ENCODE assay signal across 16 cellular contexts in genomic region chr1:204083491-204083890, GRCh38. TPM values are rescaled to one million over a fixed set of nuclear protein-coding genes. Genes with fewer than 3 reads are reported as not detected.
DNase-seq lines count a peak whose midpoint lies in the region; ATAC-seq, FAIRE-seq and TF ChIP-seq lines count a peak whose summit lies in the region.
"Had no signal": no experiment of that assay in that cellular context is flagged by ENCODE, and none has a peak within 500 bp of the region (broad histone marks: within the 10 kb centered on the region; RNA-seq: fewer than 3 reads in every experiment).

No MANE protein-coding gene starts in this region.

- H3K27me3 ChIP-seq in sigmoid colon (no peaks in the 10 kb centered on the region), HAP-1 (ENCODE audit: low read depth) (no peaks in the 10 kb centered on the region)

- peak overlapping the region; percentile 99 for H3K27ac ChIP-seq in C4-2B
- peak overlapping the region; percentile 84 to 87 for H3K27ac ChIP-seq in kidney (ENCODE audit: low read depth in 2 of 2, low read length in 2 of 2)
- H3K27ac ChIP-seq in sigmoid colon: peak overlapping the region; percentile 46 to 98 (median 96)

- DNase-seq in T-helper 17 cell (no peak), kidney (no peak), sigmoid colon (peak; percentile 58), NCI-H2081 treated with DMSO at 0.1 percent for 48 hours (lab: John Stamatoyannopoulos, UW) (no peak), NCI-H510A (lab: John Stamatoyannopoulos, UW) (no peak), HAP-1 (ENCODE audit: low spot score in 2 of 2) (no peak)
- no peak for DNase-seq in activated naive CD4-positive, alpha-beta T cell (lab: John Stamatoyannopoulos, UW)
- DNase-seq: activated CD8-positive, alpha-beta T cell treated with anti-CD3 and anti-CD28 coated beads for 36 hours; activated effector memory CD4-positive, alpha-beta T cell treated with Interleukin-2 at 50 U/mL for 16 hours; foreskin melanocyte; GF-D8; SK-N-SH; stimulated activated CD4-positive, alpha-beta T cell treated with anti-CD3 and anti-CD28 coated beads, Interleukin-1b, Interleukin-23, amount 100 ng/mL, for 48 hours had no signal

- peaks cover 67 to 73% of the 10 kb centered on the region in 2 donors for H3K4me1 ChIP-seq in kidney (ENCODE audit: control insufficient read depth in 1 of 2, insufficient read depth in 1 of 2, low read depth in 1 of 2, low read length in 2 of 2)
- peaks cover 0 to 99% (median 94%) of the 10 kb centered on the region in 4 donors for H3K4me1 ChIP-seq in sigmoid colon
- peaks cover 24% of the 10 kb centered on the region for H3K4me1 ChIP-seq in HAP-1

- H3K4me3 Mint-ChIP-seq in T-helper 17 cell: no peak overlapping the region
- H3K4me3 Mint-ChIP-seq: activated CD8-positive, alpha-beta T cell treated with anti-CD3 and anti-CD28 coated beads for 36 hours; IgD-negative memory B cell had no signal

- in situ Hi-C loops in HAP-1 (cut with MboI; ENCODE audit: low sequenced_read_pairs): no loop called here

- no peak for TF ChIP-seq POLR2A in sigmoid colon (IDR thresholded peaks at IDR 0.05)

- no peaks in the 10 kb centered on the region for H3K9me3 ChIP-seq in T-helper 17 cell (ENCODE audit: control insufficient read depth, low read length, poor library complexity, severe bottlenecking)
- no peaks in the 10 kb centered on the region for H3K9me3 ChIP-seq in kidney (ENCODE audit: control insufficient read depth in 1 of 2, low read length in 2 of 2)
- H3K9me3 ChIP-seq in sigmoid colon: no peaks in the 10 kb centered on the region
- no peaks in the 10 kb centered on the region for H3K9me3 ChIP-seq in HAP-1
- H3K9me3 ChIP-seq: SK-N-SH had no signal

- no peak for TF ChIP-seq EP300 in sigmoid colon (IDR thresholded peaks at IDR 0.05)

- H3K27me3 Mint-ChIP-seq in T-helper 17 cell: peaks cover 7% of the 10 kb centered on the region

- ATAC-seq in T-helper 17 cell: no peak
- ATAC-seq: activated CD8-positive, alpha-beta T cell treated with anti-CD3 and anti-CD28 coated beads for 36 hours had no signal

- no peak overlapping the region for H3K4me3 ChIP-seq in kidney (ENCODE audit: low read length in 2 of 2)
- no peak overlapping the region for H3K4me3 ChIP-seq in sigmoid colon
- H3K4me3 ChIP-seq in HAP-1: no peak overlapping the region

- TF ChIP-seq CTCF in C4-2B (conservative IDR thresholded peaks at IDR 0.05) (no peak), kidney (IDR thresholded peaks at IDR 0.05; ENCODE audit: borderline replicate concordance, extremely low read depth, insufficient read depth) (no peak), sigmoid colon (IDR thresholded peaks at IDR 0.05) (no peak)

- H3K27ac Mint-ChIP-seq in T-helper 17 cell: peak overlapping the region; percentile 47
- H3K27ac Mint-ChIP-seq: activated CD8-positive, alpha-beta T cell treated with anti-CD3 and anti-CD28 coated beads for 36 hours; IgD-negative memory B cell had no signal

- intact Hi-C loops in kidney (cut with DNase I): no loop called here
- intact Hi-C loops in sigmoid colon (cut with DNase I): loop anchor here (10.0 kb wide), 1 partner anchor 289 kb away; the partner anchor contains the start of genes ZBED6 and ZC3H11A

- H3K36me3 Mint-ChIP-seq in T-helper 17 cell (ENCODE audit: low read depth): peaks cover 2% of the 10 kb centered on the region
- H3K36me3 Mint-ChIP-seq: IgD-negative memory B cell had no signal

- peak overlapping the region; percentile 51 to 53 for H3K9ac ChIP-seq in kidney (ENCODE audit: low read length in 2 of 2)
- H3K9ac ChIP-seq: SK-N-SH had no signal

- no peak for FAIRE-seq in kidney (lab: Jason Lieb, UNC)
- FAIRE-seq: TTC549 had no signal

- H3K36me3 ChIP-seq in kidney (ENCODE audit: control insufficient read depth in 1 of 2, insufficient read depth in 2 of 2, low read length in 2 of 2): no peaks in the 10 kb centered on the region
- H3K36me3 ChIP-seq in sigmoid colon: no peaks in the 10 kb centered on the region
- H3K36me3 ChIP-seq in HAP-1 (replicated peaks): no peaks in the 10 kb centered on the region

- H3K4me1 Mint-ChIP-seq in T-helper 17 cell: peaks cover 5% of the 10 kb centered on the region
- H3K4me1 Mint-ChIP-seq: IgD-negative memory B cell had no signal

- 86 to 90% methylated on average over 7 of the region's 7 CpGs for WGBS in sigmoid colon, 2 donors

RNA-seq across cellular contexts. Expression of gene SOX13, which starts 10.6 kb away (rescaled TPM):
- 1 to 10 TPM; 1.3 to 6.3 TPM for total RNA-seq in T-helper 17 cell
- total RNA-seq in kidney: 55.2 TPM
- 23.9 TPM for polyA plus RNA-seq in kidney (ENCODE audit: insufficient read depth, low read depth, low replicate concordance)
- total RNA-seq in sigmoid colon: 10 to 100 TPM; 28.5 to 58.4 (median 30.0) TPM
- 10 to 100 TPM in 1 of 3 donors, 1 to 10 TPM in 2; 9.6 to 15.5 (median 9.7) TPM for polyA plus RNA-seq in sigmoid colon
